In the genomic region with DNA sequence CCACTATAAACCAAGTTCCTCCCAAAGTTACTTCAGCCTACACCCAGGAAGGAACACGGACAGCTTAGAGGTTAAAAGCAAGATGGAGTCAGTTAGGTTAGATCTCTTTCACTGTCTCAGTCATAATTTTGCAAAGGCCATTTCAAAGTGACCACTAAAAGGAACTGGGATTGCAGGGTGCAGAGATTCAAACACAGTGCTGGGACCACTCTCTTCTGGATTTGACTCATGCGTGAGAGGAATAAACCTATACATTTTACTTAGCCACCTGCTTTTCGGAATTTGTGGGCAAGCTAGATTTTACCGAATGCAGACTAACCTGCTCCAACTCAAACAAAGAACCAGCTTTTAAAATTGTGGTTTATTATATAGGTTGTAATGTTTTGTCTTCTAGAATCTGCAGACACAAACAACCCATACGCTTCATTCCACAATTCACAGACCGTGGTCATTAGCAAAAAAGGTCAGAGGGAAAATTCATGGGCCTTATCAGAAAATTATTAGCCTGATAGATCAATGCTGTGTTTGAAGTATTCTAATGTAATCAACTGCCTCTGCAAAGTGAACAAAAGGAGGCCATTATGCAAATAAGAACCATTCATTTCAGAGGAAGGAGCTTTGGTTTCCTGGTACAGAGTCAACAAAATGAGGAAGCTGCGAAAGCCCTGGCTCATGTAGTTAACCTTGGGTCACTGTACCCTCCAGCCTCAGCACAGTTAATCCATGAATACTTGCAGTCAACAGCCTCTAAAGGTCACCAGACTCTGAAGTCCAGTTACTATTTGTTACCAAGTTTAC, we compare ENCODE assay signal across 8 cellular contexts.
DNase-seq lines count a peak whose midpoint lies in the region; ATAC-seq and TF ChIP-seq lines count a peak whose summit lies in the region.

No MANE protein-coding gene starts in this region.

- peak; percentile 63 for DNase-seq in NOMO-1 treated with dmso at 0.1 percent for 144 hours (lab: John Stamatoyannopoulos, UW; ENCODE audit: unreplicated experiment)
- DNase-seq in left kidney (ENCODE audit: low read depth, low spot score), result peak; percentile 41
- DNase-seq in amniotic stem cell (lab: John Stamatoyannopoulos, UW), result no peak
- no peak for DNase-seq in NCI-H345 treated with DMSO at 0.1 percent for 48 hours (lab: John Stamatoyannopoulos, UW; ENCODE audit: unreplicated experiment)
- no peak for DNase-seq in glomerular visceral epithelial cell (ENCODE audit: extremely low spot score)
- no peak for DNase-seq in uterus

- intact Hi-C loops in uterus (cut with DNase I; ENCODE audit: low total_unique reads), result no loop called here

- H3K4me3 ChIP-seq in uterus, result no peak overlapping the region

- H3K27ac ChIP-seq in uterus, result no peak overlapping the region

- TF ChIP-seq CTCF in uterus (IDR thresholded peaks at IDR 0.05), result no peak

- H3K36me3 ChIP-seq in uterus, result no peaks in the 10 kb centered on the region

- no peaks in the 10 kb centered on the region for H3K27me3 ChIP-seq in uterus

- ATAC-seq in GM18867 (IDR thresholded peaks at IDR 0.05; ENCODE audit: unreplicated experiment) (peak; percentile 60), HG02759 (IDR thresholded peaks at IDR 0.05; ENCODE audit: unreplicated experiment) (peak; percentile 70)

- TF ChIP-seq POLR2A in uterus (IDR thresholded peaks at IDR 0.05), result no peak

- H3K9me3 ChIP-seq in uterus, result no peaks in the 10 kb centered on the region

- H3K4me1 ChIP-seq in uterus, result no peaks in the 10 kb centered on the region

Comparison
In these comparisons a context has a peak if more than half of its experiments do, and no peak if none do; other contexts are left out.
1. DNase-seq: peak in NOMO-1 treated with dmso at 0.1 percent for 144 hours (single experiment) and left kidney (single experiment); none in amniotic stem cell (single experiment), NCI-H345 treated with DMSO at 0.1 percent for 48 hours (single experiment), glomerular visceral epithelial cell (single experiment) and uterus (0 of 2).